In genomic region chr10:121108051-121108450, GRCh38 we compare ENCODE assay signal across 8 cellular contexts.
"Had no signal": no experiment of that assay in that cellular context is flagged by ENCODE, and none has a peak within 500 bp of the region (broad histone marks: within the 10 kb centered on the region; RNA-seq: fewer than 3 reads in every experiment).

No MANE protein-coding gene starts in this region.

- H3K4me3 ChIP-seq: GM23338 had no signal

- H3K27ac ChIP-seq: HL-60 had no signal

- ATAC-seq: GM23338, HepG2 had no signal

- FAIRE-seq: H1, H54, HepG2 had no signal

- DNase-seq: H9, HCEC 1CT, HFFc6 had no signal

- H3K4me2 ChIP-seq: GM23338 had no signal
